Comparison of ENCODE assay signal across 1 cellular context in the genomic region with DNA sequence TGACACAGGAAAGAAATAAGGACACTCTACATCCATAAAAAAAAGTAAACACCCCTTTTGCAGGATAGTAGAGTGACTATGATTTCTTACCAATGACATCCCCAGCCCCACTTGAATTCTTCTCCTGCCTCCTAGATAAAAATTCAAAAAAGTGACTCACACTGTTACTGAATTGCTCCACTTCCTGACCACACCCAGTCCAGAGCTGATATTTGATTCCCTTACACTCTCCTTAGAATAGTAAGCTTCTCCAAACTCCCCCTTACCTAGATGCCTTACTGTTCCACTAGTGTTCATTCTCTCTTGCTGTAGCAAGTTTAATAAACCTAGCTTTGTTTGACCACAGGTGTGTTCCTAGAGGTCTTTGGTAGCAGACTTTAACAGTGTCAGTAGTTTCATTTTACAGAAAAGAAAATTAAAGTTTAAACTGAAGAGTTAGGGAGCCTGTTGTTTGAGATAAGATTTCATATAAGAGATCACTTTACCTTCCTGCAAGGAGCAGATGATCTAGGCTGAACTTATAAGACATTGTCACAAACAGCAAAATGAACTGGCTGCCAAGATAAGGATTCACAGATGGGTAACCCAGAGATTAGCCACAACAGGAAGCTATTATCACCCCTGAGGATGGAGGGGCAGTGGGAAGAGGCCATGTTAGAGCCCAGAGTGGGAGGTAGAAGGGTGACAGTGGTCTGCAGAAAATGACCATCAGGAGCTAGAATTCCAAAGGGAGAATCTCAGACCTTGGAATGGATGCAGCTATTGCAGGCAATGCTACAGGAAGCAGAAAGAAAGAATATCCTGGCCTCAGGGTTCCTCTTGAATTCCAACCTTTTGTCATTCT.
TF ChIP-seq lines count a peak whose summit lies in the region.

No MANE protein-coding gene starts in this region.

TF ChIP-seq in K562, 482 proteins besides CTCF, POLR2A, EP300 and RAD21 (continued from another document and continues in another):
- TF ChIP-seq COPS2 (conservative IDR thresholded peaks at IDR 0.05) (no peak), PHTF2 (CRISPR knock-in tag; IDR thresholded peaks at IDR 0.05) (no peak), ATF2 (CRISPR knock-in tag; IDR thresholded peaks at IDR 0.05) (no peak), HOXB6 (CRISPR knock-in tag; IDR thresholded peaks at IDR 0.05; ENCODE audit: borderline replicate concordance) (no peak), EZH2 (IDR thresholded peaks at IDR 0.05; ENCODE audit: borderline replicate concordance, low read depth, low read length) (no peak), TRIM24 (IDR thresholded peaks at IDR 0.05) (peak; percentile 82 to 92), ZNF384 (IDR thresholded peaks at IDR 0.05; ENCODE audit: low read depth, low read length) (peak; percentile 72; the same call in 1 of the 2 replicates), MYNN (IDR thresholded peaks at IDR 0.05) (peak; percentile 75), MYNN (CRISPR knock-in tag; IDR thresholded peaks at IDR 0.05) (no peak), ZNF518B (CRISPR knock-in tag; IDR thresholded peaks at IDR 0.05) (no peak), POLR3A (IDR thresholded peaks at IDR 0.05; ENCODE audit: borderline replicate concordance, extremely low read depth, insufficient read depth, insufficient read length) (no peak), SFPQ (IDR thresholded peaks at IDR 0.05; ENCODE audit: low read depth, low read length) (no peak), SOX6 (IDR thresholded peaks at IDR 0.05) (peak; percentile 98), STAG1 (CRISPR knock-in tag; IDR thresholded peaks at IDR 0.05; ENCODE audit: borderline replicate concordance) (no peak), TFAM (CRISPR knock-in tag; conservative IDR thresholded peaks at IDR 0.05) (no peak), NFRKB (IDR thresholded peaks at IDR 0.05; ENCODE audit: low read depth) (peak; percentile 77; the same call in 1 of the 2 replicates), PYGO2 (tag; IDR thresholded peaks at IDR 0.05) (no peak), NRF1 (conservative IDR thresholded peaks at IDR 0.05 in 1 of 2, IDR thresholded peaks at IDR 0.05 in 1 of 2) (peak; percentile 32 to 44; a peak in 1 of 4 replicates), IRF1 (CRISPR knock-in tag; IDR thresholded peaks at IDR 0.05; ENCODE audit: borderline replicate concordance) (0 out of 2 replicates have a peak, but pooled peaks have one; percentile 29), ZNF318 (IDR thresholded peaks at IDR 0.05; ENCODE audit: borderline replicate concordance in 1 of 2, low read depth in 1 of 2) (peak; percentile 38 to 96), MXI1 (IDR thresholded peaks at IDR 0.05; ENCODE audit: low read depth, low read length) (no peak)
- TF ChIP-seq, protein P1, sequence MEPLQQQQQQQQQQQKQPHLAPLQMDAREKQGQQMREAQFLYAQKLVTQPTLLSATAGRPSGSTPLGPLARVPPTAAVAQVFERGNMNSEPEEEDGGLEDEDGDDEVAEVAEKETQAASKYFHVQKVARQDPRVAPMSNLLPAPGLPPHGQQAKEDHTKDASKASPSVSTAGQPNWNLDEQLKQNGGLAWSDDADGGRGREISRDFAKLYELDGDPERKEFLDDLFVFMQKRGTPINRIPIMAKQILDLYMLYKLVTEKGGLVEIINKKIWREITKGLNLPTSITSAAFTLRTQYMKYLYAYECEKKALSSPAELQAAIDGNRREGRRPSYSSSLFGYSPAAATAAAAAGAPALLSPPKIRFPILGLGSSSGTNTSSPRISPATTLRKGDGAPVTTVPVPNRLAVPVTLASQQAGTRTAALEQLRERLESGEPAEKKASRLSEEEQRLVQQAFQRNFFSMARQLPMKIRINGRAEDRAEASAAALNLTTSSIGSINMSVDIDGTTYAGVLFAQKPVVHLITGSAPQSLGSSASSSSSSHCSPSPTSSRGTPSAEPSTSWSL (CRISPR knock-in tag; IDR thresholded peaks at IDR 0.05; ENCODE audit: borderline replicate concordance) = no peak
- TF ChIP-seq, protein P2, sequence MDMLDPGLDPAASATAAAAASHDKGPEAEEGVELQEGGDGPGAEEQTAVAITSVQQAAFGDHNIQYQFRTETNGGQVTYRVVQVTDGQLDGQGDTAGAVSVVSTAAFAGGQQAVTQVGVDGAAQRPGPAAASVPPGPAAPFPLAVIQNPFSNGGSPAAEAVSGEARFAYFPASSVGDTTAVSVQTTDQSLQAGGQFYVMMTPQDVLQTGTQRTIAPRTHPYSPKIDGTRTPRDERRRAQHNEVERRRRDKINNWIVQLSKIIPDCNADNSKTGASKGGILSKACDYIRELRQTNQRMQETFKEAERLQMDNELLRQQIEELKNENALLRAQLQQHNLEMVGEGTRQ (CRISPR knock-in tag; IDR thresholded peaks at IDR 0.05) = no peak
- TF ChIP-seq, protein P3, sequence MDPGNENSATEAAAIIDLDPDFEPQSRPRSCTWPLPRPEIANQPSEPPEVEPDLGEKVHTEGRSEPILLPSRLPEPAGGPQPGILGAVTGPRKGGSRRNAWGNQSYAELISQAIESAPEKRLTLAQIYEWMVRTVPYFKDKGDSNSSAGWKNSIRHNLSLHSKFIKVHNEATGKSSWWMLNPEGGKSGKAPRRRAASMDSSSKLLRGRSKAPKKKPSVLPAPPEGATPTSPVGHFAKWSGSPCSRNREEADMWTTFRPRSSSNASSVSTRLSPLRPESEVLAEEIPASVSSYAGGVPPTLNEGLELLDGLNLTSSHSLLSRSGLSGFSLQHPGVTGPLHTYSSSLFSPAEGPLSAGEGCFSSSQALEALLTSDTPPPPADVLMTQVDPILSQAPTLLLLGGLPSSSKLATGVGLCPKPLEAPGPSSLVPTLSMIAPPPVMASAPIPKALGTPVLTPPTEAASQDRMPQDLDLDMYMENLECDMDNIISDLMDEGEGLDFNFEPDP (CRISPR knock-in tag; IDR thresholded peaks at IDR 0.05) = no peak
- TF ChIP-seq, protein P4, sequence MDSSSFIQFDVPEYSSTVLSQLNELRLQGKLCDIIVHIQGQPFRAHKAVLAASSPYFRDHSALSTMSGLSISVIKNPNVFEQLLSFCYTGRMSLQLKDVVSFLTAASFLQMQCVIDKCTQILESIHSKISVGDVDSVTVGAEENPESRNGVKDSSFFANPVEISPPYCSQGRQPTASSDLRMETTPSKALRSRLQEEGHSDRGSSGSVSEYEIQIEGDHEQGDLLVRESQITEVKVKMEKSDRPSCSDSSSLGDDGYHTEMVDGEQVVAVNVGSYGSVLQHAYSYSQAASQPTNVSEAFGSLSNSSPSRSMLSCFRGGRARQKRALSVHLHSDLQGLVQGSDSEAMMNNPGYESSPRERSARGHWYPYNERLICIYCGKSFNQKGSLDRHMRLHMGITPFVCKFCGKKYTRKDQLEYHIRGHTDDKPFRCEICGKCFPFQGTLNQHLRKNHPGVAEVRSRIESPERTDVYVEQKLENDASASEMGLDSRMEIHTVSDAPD (CRISPR knock-in tag; IDR thresholded peaks at IDR 0.05) = no peak
